8 cellular contexts compared by ENCODE assay signal in genomic region chr9:23826120-23826629, GRCh38. TPM values are rescaled to one million over a fixed set of nuclear protein-coding genes. Genes with fewer than 3 reads are reported as not detected.
A peak's percentile ranks its signal among the peaks of the same experiment; 100 is the strongest.
DNase-seq lines count a peak whose midpoint lies in the region; ATAC-seq, FAIRE-seq and TF ChIP-seq lines count a peak whose summit lies in the region.

TSS of gene ELAVL2 (minus strand) at chr9:23826240. CDS start at chr9:23762234, 64,006 bp downstream.

- WGBS in liver: 5% methylated on average over 30 of the region's 30 CpGs
- 53% methylated on average over 30 of the region's 30 CpGs for WGBS in HepG2 (ENCODE audit: low lambda C conversion rate)

- CTCF ChIA-PET in HepG2 (lab: Yijun Ruan, JAX; ENCODE audit: low intra/inter-chr PET ratio, low total read pairs): no interaction called here

- no TSS peak for BruUV-seq in HepG2 (replicated peaks; lab: Mats Ljungman, UMichigan)

- TF ChIP-seq POLR2A in HepG2 (IDR thresholded peaks at IDR 0.05; ENCODE audit: insufficient read depth in 1 of 2, low read depth in 2 of 2, low read length in 2 of 2) (no peak), GM12891 (IDR thresholded peaks at IDR 0.05; ENCODE audit: low read depth, low read length) (no peak)

- H3K36me3 ChIP-seq in liver (ENCODE audit: control insufficient read depth in 4 of 4, insufficient read depth in 3 of 4, low read depth in 1 of 4, low read length in 3 of 4) (no peaks in the 10 kb centered on the region), HepG2 (replicated peaks in 1 of 2; ENCODE audit: control insufficient read depth in 1 of 2, insufficient read depth in 2 of 2, low read length in 2 of 2) (no peaks in the 10 kb centered on the region), SJSA1 (no peaks in the 10 kb centered on the region)

- H4K20me1 ChIP-seq in HepG2 (ENCODE audit: insufficient read depth, low read length): no peaks in the 10 kb centered on the region

- TF ChIP-seq EP300 in HepG2 (IDR thresholded peaks at IDR 0.05; ENCODE audit: low read depth in 2 of 2, low read length in 2 of 2) (no peak), HepG2 (CRISPR knock-in tag; IDR thresholded peaks at IDR 0.05; ENCODE audit: borderline replicate concordance) (no peak)

- H3K4me3 ChIP-seq in liver (ENCODE audit: low read depth in 1 of 3, low read length in 3 of 3): peak within 1 kb of the TSS in 1 of 3 donors; percentile 29
- no peak within 1 kb of the TSS for H3K4me3 ChIP-seq in HepG2 (replicated peaks in 1 of 3; ENCODE audit: insufficient read depth in 1 of 3, low read depth in 2 of 3, low read length in 3 of 3)
- H3K4me3 ChIP-seq in SJSA1: peak within 1 kb of the TSS; percentile 26
- H3K4me3 ChIP-seq in choroid plexus epithelial cell (ENCODE audit: low read depth, low read length): peak within 1 kb of the TSS; percentile 20
- H3K4me3 ChIP-seq in skeletal muscle cell (ENCODE audit: low read depth, low read length): peak within 1 kb of the TSS; percentile 65

- H2AFZ ChIP-seq in HepG2 (ENCODE audit: low read length): no peak within 1 kb of the TSS

- H3K9ac ChIP-seq in liver (ENCODE audit: low read depth in 1 of 2, low read length in 2 of 2) (no peak within 1 kb of the TSS), HepG2 (ENCODE audit: insufficient read depth, low read depth, low read length) (no peak within 1 kb of the TSS)

- H3K27me3 ChIP-seq in liver (ENCODE audit: control insufficient read depth in 4 of 4, insufficient read depth in 4 of 4, low read length in 3 of 4): peaks cover 0 to 26% (median 13%) of the 10 kb centered on the region in 4 donors
- peaks cover 0 to 11% of the 10 kb centered on the region in 2 experiments; a peak in 3 of 5 replicates for H3K27me3 ChIP-seq in HepG2 (ENCODE audit: control insufficient read depth in 1 of 2, insufficient read depth in 2 of 2, low read length in 2 of 2)
- H3K27me3 ChIP-seq in SJSA1 (replicated peaks): no peaks in the 10 kb centered on the region

- intact Hi-C loops in HepG2 (cut with micrococcal nuclease; ENCODE audit: unreplicated experiment): no loop called here

- ATAC-seq in HepG2 (no peak), GM21515 (IDR thresholded peaks at IDR 0.05; ENCODE audit: unreplicated experiment) (no peak)

- FAIRE-seq in HepG2 (lab: Jason Lieb, UNC) (no peak), GM12891 (lab: Jason Lieb, UNC) (no peak)

- H3K9me3 ChIP-seq in liver (ENCODE audit: control insufficient read depth in 4 of 4, low read length in 3 of 4) (peaks cover 0 to 11% (median 2%) of the 10 kb centered on the region in 4 donors), HepG2 (ENCODE audit: low read length) (no peaks in the 10 kb centered on the region), SJSA1 (replicated peaks) (no peaks in the 10 kb centered on the region)

- H3K79me2 ChIP-seq in HepG2 (ENCODE audit: insufficient read depth, low read length): no peaks in the 10 kb centered on the region

- H3K4me2 ChIP-seq in HepG2 (ENCODE audit: low read depth, low read length): no peak within 1 kb of the TSS

- TF ChIP-seq CTCF in liver (IDR thresholded peaks at IDR 0.05; ENCODE audit: low read depth, low read length, missing input control) (no peak), HepG2 (CRISPR knock-in tag; IDR thresholded peaks at IDR 0.05) (no peak), choroid plexus epithelial cell (conservative IDR thresholded peaks at IDR 0.05; ENCODE audit: low read depth, low read length) (no peak)

- in situ Hi-C loops in HepG2 (cut with HindIII; ENCODE audit: extremely low pct_ligation_motif_present, low pct_unique_long_range_greater_than_20kb): no loop called here

- POLR2A ChIA-PET in HepG2 (lab: Yijun Ruan, JAX): no interaction called here

- H3K4me1 ChIP-seq in liver (ENCODE audit: control insufficient read depth in 4 of 4, insufficient read depth in 4 of 4, low read length in 3 of 4) (peaks cover 9 to 30% (median 15%) of the 10 kb centered on the region in 4 donors), HepG2 (ENCODE audit: insufficient read depth, low read length) (no peaks in the 10 kb centered on the region), SJSA1 (replicated peaks) (no peaks in the 10 kb centered on the region)

- TF ChIP-seq RAD21 in liver (IDR thresholded peaks at IDR 0.05) (no peak), HepG2 (CRISPR knock-in tag; IDR thresholded peaks at IDR 0.05) (no peak)

- DNase-seq in HepG2 (ENCODE audit: low spot score) (no peak), SJSA1 (ENCODE audit: low read depth in 1 of 2, low spot score in 2 of 2) (peak; percentile 51 to 71), choroid plexus epithelial cell (ENCODE audit: low read depth) (peak; percentile 63), iPS-NIHi11 (ENCODE audit: low spot score) (peak; percentile 83), skeletal muscle cell (ENCODE audit: low read depth) (peak; percentile 97), GM12891 (ENCODE audit: insufficient read length, low spot score) (no peak)

- H3K27ac ChIP-seq in liver (ENCODE audit: low read depth in 1 of 2, low read length in 2 of 2) (no peak within 1 kb of the TSS), HepG2 (ENCODE audit: extremely low read length, insufficient read depth, low read length) (no peak within 1 kb of the TSS), SJSA1 (no peak within 1 kb of the TSS)

TF ChIP-seq in liver, 16 proteins besides CTCF, POLR2A, EP300 and RAD21 (continues in another document):
- TF ChIP-seq NR2F2 (IDR thresholded peaks at IDR 0.05): no peak
- no peak for TF ChIP-seq RXRA (IDR thresholded peaks at IDR 0.05)
- no peak for TF ChIP-seq FOXA1 (IDR thresholded peaks at IDR 0.05)

TF ChIP-seq in HepG2, 621 proteins besides CTCF, POLR2A, EP300 and RAD21:
- TF ChIP-seq DPF2 (CRISPR knock-in tag; IDR thresholded peaks at IDR 0.05; ENCODE audit: borderline replicate concordance, low read depth) (no peak), ZSCAN9 (CRISPR knock-in tag; IDR thresholded peaks at IDR 0.05; ENCODE audit: borderline replicate concordance) (no peak), ZFP41 (CRISPR knock-in tag; IDR thresholded peaks at IDR 0.05; ENCODE audit: borderline replicate concordance) (no peak), ZBTB20 (CRISPR knock-in tag; IDR thresholded peaks at IDR 0.05; ENCODE audit: borderline replicate concordance, low read depth) (no peak), HNF4A (CRISPR knock-in tag; IDR thresholded peaks at IDR 0.05) (no peak), ZKSCAN1 (IDR thresholded peaks at IDR 0.05; ENCODE audit: low read length) (no peak), CEBPG (CRISPR knock-in tag; IDR thresholded peaks at IDR 0.05) (no peak), SIN3B (IDR thresholded peaks at IDR 0.05; ENCODE audit: low read length) (no peak), PHB2 (IDR thresholded peaks at IDR 0.05; ENCODE audit: partially characterized antibody) (no peak), ZNF543 (CRISPR knock-in tag; IDR thresholded peaks at IDR 0.05) (no peak), SUZ12 (IDR thresholded peaks at IDR 0.05; ENCODE audit: low read depth, low read length) (no peak), FOSL2 (CRISPR knock-in tag; IDR thresholded peaks at IDR 0.05) (no peak), PAF1 (CRISPR knock-in tag; IDR thresholded peaks at IDR 0.05) (no peak)

TF ChIP-seq in GM12891, 5 proteins besides CTCF, POLR2A, EP300 and RAD21:
- TF ChIP-seq PAX5 (IDR thresholded peaks at IDR 0.05; ENCODE audit: insufficient read depth, low read length, severe bottlenecking) (no peak), TAF1 (IDR thresholded peaks at IDR 0.05; ENCODE audit: low read depth, low read length) (no peak), POLR2AphosphoS5 (IDR thresholded peaks at IDR 0.05; ENCODE audit: low read depth, low read length) (no peak), POU2F2 (IDR thresholded peaks at IDR 0.05; ENCODE audit: low read depth, low read length) (no peak), SPI1 (IDR thresholded peaks at IDR 0.05; ENCODE audit: low read depth, low read length) (no peak)

RNA-seq across cellular contexts. Expression of gene ELAVL2, which starts in this region (rescaled TPM):
- total RNA-seq in liver: under 1 TPM in 1 of 2 donors, not detected in 1; 0.19 TPM
- polyA plus RNA-seq in liver: not detected
- total RNA-seq in HepG2 (2016; rRNA removed; fragmentation: Illumina TruSeq; extraction: Trizol): not detected in 2 replicates
- not detected in 2 replicates for total RNA-seq in HepG2 (2016; cell fraction: cytosol; rRNA removed; fragmentation: Illumina TruSeq; extraction: Trizol; ENCODE audit: low read depth)
- total RNA-seq in HepG2 (2016; cell fraction: insoluble cytoplasmic fraction; rRNA removed; fragmentation: Illumina TruSeq; extraction: Trizol): not detected in 2 replicates
- total RNA-seq in HepG2 (2016; cell fraction: membrane; rRNA removed; fragmentation: Illumina TruSeq; extraction: Trizol): not detected in 2 replicates
- total RNA-seq in HepG2 (2016; cell fraction: nucleus; rRNA removed; fragmentation: Illumina TruSeq; extraction: Trizol): not detected in 2 replicates
- not detected in 2 replicates for polyA plus RNA-seq in HepG2 (2011; rRNA removed)
- polyA plus RNA-seq in HepG2 (2011; cell fraction: cytosol; rRNA removed): not detected in 2 replicates
- polyA plus RNA-seq in HepG2 (2011; cell fraction: nucleus; rRNA removed): not detected in 2 replicates
- polyA plus RNA-seq in HepG2 (2012): not detected in 2 replicates
- not detected in 2 replicates for polyA plus RNA-seq in HepG2 (2016; cell fraction: cytosol; fragmentation: Illumina TruSeq; extraction: Trizol; ENCODE audit: low read depth)
- not detected in 2 replicates for polyA plus RNA-seq in HepG2 (2016; cell fraction: insoluble cytoplasmic fraction; fragmentation: Illumina TruSeq; extraction: Trizol; ENCODE audit: low read depth)
- polyA plus RNA-seq in HepG2 (2016; cell fraction: membrane; fragmentation: Illumina TruSeq; extraction: Trizol; ENCODE audit: low read depth): not detected in 2 replicates
- polyA plus RNA-seq in HepG2 (2016; cell fraction: nucleus; fragmentation: Illumina TruSeq; extraction: Trizol; ENCODE audit: insufficient read depth, low read depth): not detected in 2 replicates
- not detected in 2 replicates for polyA minus RNA-seq in HepG2 (2011; rRNA and poly(A)+ RNA removed; ENCODE audit: low replicate concordance)
- not detected in 2 replicates for polyA minus RNA-seq in HepG2 (2011; cell fraction: cytosol; rRNA and poly(A)+ RNA removed)
- polyA minus RNA-seq in HepG2 (2011; cell fraction: nucleus; rRNA and poly(A)+ RNA removed): not detected in 2 replicates
- total RNA-seq in SJSA1 (2014; rRNA removed; shearing (Covaris generic)): 0.08 TPM in 1 of 2 replicates, not detected in the other
- 0.03 TPM for polyA plus RNA-seq in GM12891 (2012; ENCODE audit: low read depth, missing spikeins)

Comparison
In these comparisons a context has a peak if more than half of its experiments do, and no peak if none do; other contexts are left out.
1. Peak in DNase-seq and H3K4me3 ChIP-seq in SJSA1; RNA of the gene not detected or under 1 TPM.
2. H3K4me3 ChIP-seq: peak in choroid plexus epithelial cell (single experiment) and skeletal muscle cell (single experiment); none in HepG2 (0 of 3).
3. DNase-seq: peak in choroid plexus epithelial cell (single experiment), iPS-NIHi11 (single experiment) and skeletal muscle cell (single experiment); none in HepG2 (single experiment) and GM12891 (single experiment).